In genomic region chr9:110807956-110808598, GRCh38 we compare ENCODE assay signal across 1 cellular context.
A peak's percentile ranks its signal among the peaks of the same experiment; 100 is the strongest.
TF ChIP-seq lines count a peak whose summit lies in the region.

No MANE protein-coding gene starts in this region.

TF ChIP-seq in GM12878, 131 proteins besides CTCF, POLR2A, EP300 and RAD21 (continued from another document):
- TF ChIP-seq IRF5 (IDR thresholded peaks at IDR 0.05; ENCODE audit: borderline replicate concordance): no peak
- no peak for TF ChIP-seq MYB (IDR thresholded peaks at IDR 0.05; ENCODE audit: borderline replicate concordance, low read depth, low read length)
- no peak for TF ChIP-seq ZNF274 (IDR thresholded peaks at IDR 0.05; ENCODE audit: insufficient read depth, insufficient read length)
- TF ChIP-seq TCF3 (IDR thresholded peaks at IDR 0.05; ENCODE audit: borderline replicate concordance, insufficient read depth, low read depth, low read length): no peak
- no peak for TF ChIP-seq SPI1 (IDR thresholded peaks at IDR 0.05; ENCODE audit: borderline replicate concordance, insufficient read depth, low read depth, low read length)
- TF ChIP-seq GABPA (IDR thresholded peaks at IDR 0.05; ENCODE audit: low read depth): no peak
- TF ChIP-seq SMAD1 (IDR thresholded peaks at IDR 0.05; ENCODE audit: low read depth, partially characterized antibody): no peak
- no peak for TF ChIP-seq ZNF24 (IDR thresholded peaks at IDR 0.05)
- TF ChIP-seq SREBF2 (IDR thresholded peaks at IDR 0.05; ENCODE audit: low read length): no peak
- TF ChIP-seq NBN (IDR thresholded peaks at IDR 0.05): no peak
- TF ChIP-seq CBX3 (IDR thresholded peaks at IDR 0.05; ENCODE audit: borderline replicate concordance, low read depth): no peak
- TF ChIP-seq ZBED1 (IDR thresholded peaks at IDR 0.05; ENCODE audit: borderline replicate concordance): peak; percentile 85; the same call in 1 of the 2 replicates
- no peak for TF ChIP-seq CREB1 (IDR thresholded peaks at IDR 0.05; ENCODE audit: low read depth)
- peak; percentile 32 for TF ChIP-seq SP1 (IDR thresholded peaks at IDR 0.05; ENCODE audit: low read depth, low read length)
- no peak for TF ChIP-seq PAX5 (IDR thresholded peaks at IDR 0.05; ENCODE audit: borderline replicate concordance, low read depth, low read length)
- TF ChIP-seq BRCA1 (IDR thresholded peaks at IDR 0.05; ENCODE audit: low read depth, low read length): no peak
- no peak for TF ChIP-seq EGR1 (IDR thresholded peaks at IDR 0.05; ENCODE audit: borderline replicate concordance in 1 of 2, low read depth in 2 of 2, low read length in 2 of 2)
- TF ChIP-seq ETV6 (conservative IDR thresholded peaks at IDR 0.05 in 1 of 2, IDR thresholded peaks at IDR 0.05 in 1 of 2; ENCODE audit: borderline replicate concordance in 1 of 2, low read depth in 1 of 2): peak in 1 of 2 experiments; percentile 23; a peak in 2 of 4 replicates
- TF ChIP-seq ASH2L (IDR thresholded peaks at IDR 0.05; ENCODE audit: borderline replicate concordance, low read depth): no peak; the same call in 1 of the 2 replicates
- TF ChIP-seq WRNIP1 (IDR thresholded peaks at IDR 0.05; ENCODE audit: borderline replicate concordance, low read depth, low read length): no peak
- no peak for TF ChIP-seq E4F1 (IDR thresholded peaks at IDR 0.05; ENCODE audit: borderline replicate concordance, partially characterized antibody)
- no peak for TF ChIP-seq RELA (IDR thresholded peaks at IDR 0.05; ENCODE audit: borderline replicate concordance, partially characterized antibody)
- TF ChIP-seq STAT3 (IDR thresholded peaks at IDR 0.05; ENCODE audit: low read depth, low read length): 0 out of 2 replicates have a peak, but pooled peaks have one; percentile 22
- no peak for TF ChIP-seq ZBTB4 (CRISPR knock-in tag; IDR thresholded peaks at IDR 0.05)
- no peak for TF ChIP-seq CEBPZ (IDR thresholded peaks at IDR 0.05; ENCODE audit: low read depth, low read length)
- TF ChIP-seq PBX3 (IDR thresholded peaks at IDR 0.05; ENCODE audit: insufficient replicate concordance, low read depth, low read length): no peak
- TF ChIP-seq LARP7 (IDR thresholded peaks at IDR 0.05): no peak
- TF ChIP-seq MTA2 (IDR thresholded peaks at IDR 0.05; ENCODE audit: low read depth): no peak
- peak; percentile 49; the same call in 1 of the 2 replicates for TF ChIP-seq TBL1XR1 (IDR thresholded peaks at IDR 0.05; ENCODE audit: low read depth, low read length)
- TF ChIP-seq YY1 (IDR thresholded peaks at IDR 0.05; ENCODE audit: low read depth, low read length): no peak
- TF ChIP-seq SMC3 (IDR thresholded peaks at IDR 0.05; ENCODE audit: borderline replicate concordance, low read length): no peak
- TF ChIP-seq PKNOX1 (IDR thresholded peaks at IDR 0.05): 0 out of 2 replicates have a peak, but pooled peaks have one; percentile 10
- TF ChIP-seq CBFB (IDR thresholded peaks at IDR 0.05; ENCODE audit: low read depth): no peak
- TF ChIP-seq CHD1 (IDR thresholded peaks at IDR 0.05; ENCODE audit: low read depth, low read length): no peak; the same call in 1 of the 2 replicates
- TF ChIP-seq ZBTB11 (CRISPR knock-in tag; IDR thresholded peaks at IDR 0.05): no peak
- TF ChIP-seq TCF12 (IDR thresholded peaks at IDR 0.05; ENCODE audit: low read depth, low read length): no peak
- no peak for TF ChIP-seq CEBPB (IDR thresholded peaks at IDR 0.05; ENCODE audit: borderline replicate concordance in 1 of 2, low read depth in 2 of 2, low read length in 2 of 2)
- TF ChIP-seq SMAD5 (IDR thresholded peaks at IDR 0.05; ENCODE audit: low read depth): no peak; the same call in 1 of the 2 replicates
- TF ChIP-seq BCLAF1 (IDR thresholded peaks at IDR 0.05): no peak
- peak; percentile 94 for TF ChIP-seq NFIC (IDR thresholded peaks at IDR 0.05; ENCODE audit: low read depth, low read length)
- peak; percentile 83 for TF ChIP-seq MEF2B (IDR thresholded peaks at IDR 0.05; ENCODE audit: partially characterized antibody, poor library complexity, severe bottlenecking)
